8 cellular contexts compared by ENCODE assay signal in genomic region chr14:99930420-99931274, GRCh38.
DNase-seq lines count a peak whose midpoint lies in the region; ATAC-seq and TF ChIP-seq lines count a peak whose summit lies in the region.

No MANE protein-coding gene starts in this region.

- CTCF ChIA-PET in HEK293T (lab: Yijun Ruan, JAX): interaction anchor here (1.0 kb wide), 1 partner anchor 16 kb away, joined by 4 read pairs; no protein-coding TSS in a partner anchor

- peak; percentile 5 for DNase-seq in NCI-H2196 (lab: John Stamatoyannopoulos, UW; ENCODE audit: unreplicated experiment)
- no peak for DNase-seq in NCI-H2196 treated with DMSO at 0.1 percent for 48 hours (lab: John Stamatoyannopoulos, UW; ENCODE audit: unreplicated experiment)
- DNase-seq in fibroblast of the aortic adventitia (ENCODE audit: low read depth): peak; percentile 81
- no peak for DNase-seq in amniotic stem cell (lab: John Stamatoyannopoulos, UW)
- DNase-seq in HEK293T (ENCODE audit: extremely low spot score): no peak
- no peak for DNase-seq in COLO668 (lab: John Stamatoyannopoulos, UW; ENCODE audit: unreplicated experiment)

- ATAC-seq in GM21526 (IDR thresholded peaks at IDR 0.05; ENCODE audit: low FRiP score, unreplicated experiment): peak; percentile 84
- ATAC-seq in HG03460 (IDR thresholded peaks at IDR 0.05; ENCODE audit: unreplicated experiment): peak; percentile 83

- POLR2A ChIA-PET in HEK293T (lab: Yijun Ruan, JAX): no interaction called here

- no peak overlapping the region for H3K4me3 ChIP-seq in fibroblast of the aortic adventitia (ENCODE audit: low read depth, low read length)

- no peak for TF ChIP-seq CTCF in fibroblast of the aortic adventitia (IDR thresholded peaks at IDR 0.05; ENCODE audit: insufficient read depth, low read length)

TF ChIP-seq in HEK293T, 16 proteins besides CTCF, POLR2A, EP300 and RAD21:
- TF ChIP-seq L3MBTL2 (conservative IDR thresholded peaks at IDR 0.05) (no peak), LEF1 (IDR thresholded peaks at IDR 0.05; ENCODE audit: borderline replicate concordance) (no peak), FOXM1 (IDR thresholded peaks at IDR 0.05; ENCODE audit: borderline replicate concordance) (no peak), TARDBP (IDR thresholded peaks at IDR 0.05) (no peak), ELF4 (IDR thresholded peaks at IDR 0.05) (no peak), ARNT (IDR thresholded peaks at IDR 0.05) (no peak), NFRKB (IDR thresholded peaks at IDR 0.05) (no peak), BHLHE40 (IDR thresholded peaks at IDR 0.05; ENCODE audit: borderline replicate concordance) (no peak), FOXA1 (IDR thresholded peaks at IDR 0.05) (no peak), FOXK2 (IDR thresholded peaks at IDR 0.05) (no peak)
TF ChIP-seq in HEK293T: peak in this region for 0.

Comparison
In these comparisons a context has a peak if more than half of its experiments do, and no peak if none do; other contexts are left out.
1. DNase-seq: peak in NCI-H2196 (single experiment) and fibroblast of the aortic adventitia (single experiment); none in NCI-H2196 treated with DMSO at 0.1 percent for 48 hours (single experiment), amniotic stem cell (single experiment), HEK293T (single experiment) and COLO668 (single experiment).